In the genomic region with DNA sequence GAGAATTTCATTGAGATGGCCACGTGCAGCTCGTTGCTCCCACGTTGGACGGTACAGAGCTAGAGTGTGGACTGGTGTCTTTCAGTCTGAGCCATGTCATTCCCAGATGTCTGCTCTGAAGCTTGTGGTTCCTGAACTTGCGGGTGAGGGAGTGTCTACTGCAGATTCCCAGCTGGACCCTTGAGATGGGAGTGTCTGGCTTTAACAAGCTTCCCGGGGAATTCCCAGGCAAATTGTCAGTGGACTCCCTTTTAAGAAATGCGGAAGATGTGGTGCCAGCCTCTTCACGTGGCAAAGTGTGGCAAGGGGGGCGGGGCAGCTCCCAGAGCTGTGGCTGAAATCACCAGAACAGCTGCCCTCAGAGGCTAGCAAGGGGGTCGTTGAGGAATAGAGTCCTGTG, we compare ENCODE assay signal across 1 cellular context.
TF ChIP-seq lines count a peak whose summit lies in the region.

No MANE protein-coding gene starts in this region.

TF ChIP-seq in GM23338, 12 proteins besides CTCF, POLR2A, EP300 and RAD21 (continued from another document):
- TF ChIP-seq, protein P1, sequence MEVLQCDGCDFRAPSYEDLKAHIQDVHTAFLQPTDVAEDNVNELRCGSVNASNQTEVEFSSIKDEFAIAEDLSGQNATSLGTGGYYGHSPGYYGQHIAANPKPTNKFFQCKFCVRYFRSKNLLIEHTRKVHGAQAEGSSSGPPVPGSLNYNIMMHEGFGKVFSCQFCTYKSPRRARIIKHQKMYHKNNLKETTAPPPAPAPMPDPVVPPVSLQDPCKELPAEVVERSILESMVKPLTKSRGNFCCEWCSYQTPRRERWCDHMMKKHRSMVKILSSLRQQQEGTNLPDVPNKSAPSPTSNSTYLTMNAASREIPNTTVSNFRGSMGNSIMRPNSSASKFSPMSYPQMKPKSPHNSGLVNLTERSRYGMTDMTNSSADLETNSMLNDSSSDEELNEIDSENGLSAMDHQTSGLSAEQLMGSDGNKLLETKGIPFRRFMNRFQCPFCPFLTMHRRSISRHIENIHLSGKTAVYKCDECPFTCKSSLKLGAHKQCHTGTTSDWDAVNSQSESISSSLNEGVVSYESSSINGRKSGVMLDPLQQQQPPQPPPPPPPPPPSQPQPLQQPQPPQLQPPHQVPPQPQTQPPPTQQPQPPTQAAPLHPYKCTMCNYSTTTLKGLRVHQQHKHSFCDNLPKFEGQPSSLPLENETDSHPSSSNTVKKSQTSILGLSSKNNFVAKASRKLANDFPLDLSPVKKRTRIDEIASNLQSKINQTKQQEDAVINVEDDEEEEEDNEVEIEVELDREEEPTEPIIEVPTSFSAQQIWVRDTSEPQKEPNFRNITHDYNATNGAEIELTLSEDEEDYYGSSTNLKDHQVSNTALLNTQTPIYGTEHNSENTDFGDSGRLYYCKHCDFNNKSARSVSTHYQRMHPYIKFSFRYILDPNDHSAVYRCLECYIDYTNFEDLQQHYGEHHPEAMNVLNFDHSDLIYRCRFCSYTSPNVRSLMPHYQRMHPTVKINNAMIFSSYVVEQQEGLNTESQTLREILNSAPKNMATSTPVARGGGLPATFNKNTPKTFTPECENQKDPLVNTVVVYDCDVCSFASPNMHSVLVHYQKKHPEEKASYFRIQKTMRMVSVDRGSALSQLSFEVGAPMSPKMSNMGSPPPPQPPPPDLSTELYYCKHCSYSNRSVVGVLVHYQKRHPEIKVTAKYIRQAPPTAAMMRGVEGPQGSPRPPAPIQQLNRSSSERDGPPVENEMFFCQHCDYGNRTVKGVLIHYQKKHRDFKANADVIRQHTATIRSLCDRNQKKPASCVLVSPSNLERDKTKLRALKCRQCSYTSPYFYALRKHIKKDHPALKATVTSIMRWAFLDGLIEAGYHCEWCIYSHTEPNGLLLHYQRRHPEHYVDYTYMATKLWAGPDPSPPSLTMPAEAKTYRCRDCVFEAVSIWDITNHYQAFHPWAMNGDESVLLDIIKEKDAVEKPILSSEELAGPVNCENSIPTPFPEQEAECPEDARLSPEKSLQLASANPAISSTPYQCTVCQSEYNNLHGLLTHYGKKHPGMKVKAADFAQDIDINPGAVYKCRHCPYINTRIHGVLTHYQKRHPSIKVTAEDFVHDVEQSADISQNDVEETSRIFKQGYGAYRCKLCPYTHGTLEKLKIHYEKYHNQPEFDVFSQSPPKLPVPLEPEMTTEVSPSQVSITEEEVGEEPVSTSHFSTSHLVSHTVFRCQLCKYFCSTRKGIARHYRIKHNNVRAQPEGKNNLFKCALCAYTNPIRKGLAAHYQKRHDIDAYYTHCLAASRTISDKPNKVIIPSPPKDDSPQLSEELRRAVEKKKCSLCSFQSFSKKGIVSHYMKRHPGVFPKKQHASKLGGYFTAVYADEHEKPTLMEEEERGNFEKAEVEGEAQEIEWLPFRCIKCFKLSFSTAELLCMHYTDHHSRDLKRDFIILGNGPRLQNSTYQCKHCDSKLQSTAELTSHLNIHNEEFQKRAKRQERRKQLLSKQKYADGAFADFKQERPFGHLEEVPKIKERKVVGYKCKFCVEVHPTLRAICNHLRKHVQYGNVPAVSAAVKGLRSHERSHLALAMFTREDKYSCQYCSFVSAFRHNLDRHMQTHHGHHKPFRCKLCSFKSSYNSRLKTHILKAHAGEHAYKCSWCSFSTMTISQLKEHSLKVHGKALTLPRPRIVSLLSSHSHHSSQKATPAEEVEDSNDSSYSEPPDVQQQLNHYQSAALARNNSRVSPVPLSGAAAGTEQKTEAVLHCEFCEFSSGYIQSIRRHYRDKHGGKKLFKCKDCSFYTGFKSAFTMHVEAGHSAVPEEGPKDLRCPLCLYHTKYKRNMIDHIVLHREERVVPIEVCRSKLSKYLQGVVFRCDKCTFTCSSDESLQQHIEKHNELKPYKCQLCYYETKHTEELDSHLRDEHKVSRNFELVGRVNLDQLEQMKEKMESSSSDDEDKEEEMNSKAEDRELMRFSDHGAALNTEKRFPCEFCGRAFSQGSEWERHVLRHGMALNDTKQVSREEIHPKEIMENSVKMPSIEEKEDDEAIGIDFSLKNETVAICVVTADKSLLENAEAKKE (CRISPR knock-in tag; IDR thresholded peaks at IDR 0.05) = no peak
- TF ChIP-seq ZNF114 (CRISPR knock-in tag; IDR thresholded peaks at IDR 0.05) = no peak
- no peak for TF ChIP-seq STAT1 (IDR thresholded peaks at IDR 0.05; ENCODE audit: unreplicated experiment)
- TF ChIP-seq JUNB (IDR thresholded peaks at IDR 0.05; ENCODE audit: unreplicated experiment) = no peak
- TF ChIP-seq EZH2 (IDR thresholded peaks at IDR 0.05; ENCODE audit: low read depth, unreplicated experiment) = no peak
- TF ChIP-seq NANOG (IDR thresholded peaks at IDR 0.05; ENCODE audit: borderline replicate concordance) = no peak
- TF ChIP-seq, protein P2, sequence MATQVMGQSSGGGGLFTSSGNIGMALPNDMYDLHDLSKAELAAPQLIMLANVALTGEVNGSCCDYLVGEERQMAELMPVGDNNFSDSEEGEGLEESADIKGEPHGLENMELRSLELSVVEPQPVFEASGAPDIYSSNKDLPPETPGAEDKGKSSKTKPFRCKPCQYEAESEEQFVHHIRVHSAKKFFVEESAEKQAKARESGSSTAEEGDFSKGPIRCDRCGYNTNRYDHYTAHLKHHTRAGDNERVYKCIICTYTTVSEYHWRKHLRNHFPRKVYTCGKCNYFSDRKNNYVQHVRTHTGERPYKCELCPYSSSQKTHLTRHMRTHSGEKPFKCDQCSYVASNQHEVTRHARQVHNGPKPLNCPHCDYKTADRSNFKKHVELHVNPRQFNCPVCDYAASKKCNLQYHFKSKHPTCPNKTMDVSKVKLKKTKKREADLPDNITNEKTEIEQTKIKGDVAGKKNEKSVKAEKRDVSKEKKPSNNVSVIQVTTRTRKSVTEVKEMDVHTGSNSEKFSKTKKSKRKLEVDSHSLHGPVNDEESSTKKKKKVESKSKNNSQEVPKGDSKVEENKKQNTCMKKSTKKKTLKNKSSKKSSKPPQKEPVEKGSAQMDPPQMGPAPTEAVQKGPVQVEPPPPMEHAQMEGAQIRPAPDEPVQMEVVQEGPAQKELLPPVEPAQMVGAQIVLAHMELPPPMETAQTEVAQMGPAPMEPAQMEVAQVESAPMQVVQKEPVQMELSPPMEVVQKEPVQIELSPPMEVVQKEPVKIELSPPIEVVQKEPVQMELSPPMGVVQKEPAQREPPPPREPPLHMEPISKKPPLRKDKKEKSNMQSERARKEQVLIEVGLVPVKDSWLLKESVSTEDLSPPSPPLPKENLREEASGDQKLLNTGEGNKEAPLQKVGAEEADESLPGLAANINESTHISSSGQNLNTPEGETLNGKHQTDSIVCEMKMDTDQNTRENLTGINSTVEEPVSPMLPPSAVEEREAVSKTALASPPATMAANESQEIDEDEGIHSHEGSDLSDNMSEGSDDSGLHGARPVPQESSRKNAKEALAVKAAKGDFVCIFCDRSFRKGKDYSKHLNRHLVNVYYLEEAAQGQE (IDR thresholded peaks at IDR 0.05; ENCODE audit: unreplicated experiment) = no peak
- no peak for TF ChIP-seq EZH2phosphoT487 (IDR thresholded peaks at IDR 0.05; ENCODE audit: unreplicated experiment)
